In genomic region chr2:155747531-155747930, GRCh38 we compare ENCODE assay signal across 21 cellular contexts.
DNase-seq lines count a peak whose midpoint lies in the region; ATAC-seq lines count a peak whose summit lies in the region.
"Had no signal": no experiment of that assay in that cellular context is flagged by ENCODE, and none has a peak within 500 bp of the region (broad histone marks: within the 10 kb centered on the region; RNA-seq: fewer than 3 reads in every experiment).

No MANE protein-coding gene starts in this region.

- ATAC-seq in GM18511 (IDR thresholded peaks at IDR 0.05; ENCODE audit: unreplicated experiment) = peak; percentile 58
- ATAC-seq in GM21360 (IDR thresholded peaks at IDR 0.05; ENCODE audit: unreplicated experiment) = peak; percentile 41
- ATAC-seq in HG02798 (IDR thresholded peaks at IDR 0.05; ENCODE audit: poor library complexity, unreplicated experiment) = peak; percentile 72
- peak; percentile 75 for ATAC-seq in HG03442 (IDR thresholded peaks at IDR 0.05; ENCODE audit: unreplicated experiment)
- no peak for ATAC-seq in GM21447 (IDR thresholded peaks at IDR 0.05; ENCODE audit: unreplicated experiment)
- ATAC-seq: activated CD4-positive, alpha-beta T cell treated with anti-CD3 and anti-CD28 coated beads for 36 hours; HCT116; T-cell had no signal

- DNase-seq in GM03348 (ENCODE audit: low spot score) (no peak), activated T-cell treated with anti-CD3 and anti-CD28 coated beads for 4 hours (no peak)
- no peak for DNase-seq in stimulated activated naive CD4-positive, alpha-beta T cell (lab: John Stamatoyannopoulos, UW)
- DNase-seq: activated CD4-positive, alpha-beta T cell treated with anti-CD3 and anti-CD28 coated beads for 36 hours; central memory CD4-positive, alpha-beta T cell; COR-L47; dermis blood vessel endothelial cell; DMS79 treated with DMSO at 0.1 percent for 48 hours; kidney glomerular epithelial cell; NCI-H1092 treated with DMSO at 0.1 percent for 48 hours; NCI-H1930; Peyer's patch; sigmoid colon; T-cell; uterus had no signal
